In genomic region chr3:195119461-195120198, GRCh38 we compare ENCODE assay signal across 10 cellular contexts.
DNase-seq lines count a peak whose midpoint lies in the region; ATAC-seq, FAIRE-seq and TF ChIP-seq lines count a peak whose summit lies in the region.
"Had no signal": no experiment of that assay in that cellular context is flagged by ENCODE, and none has a peak within 500 bp of the region (broad histone marks: within the 10 kb centered on the region; RNA-seq: fewer than 3 reads in every experiment).

No MANE protein-coding gene starts in this region.

- H3K27me3 ChIP-seq in HUES6 (ENCODE audit: control insufficient read depth, insufficient read depth, low read length) (no peaks in the 10 kb centered on the region), dorsolateral prefrontal cortex (no peaks in the 10 kb centered on the region), mesenchymal stem cell (ENCODE audit: control insufficient read depth in 1 of 2, insufficient read depth in 1 of 2, low read length in 2 of 2) (no peaks in the 10 kb centered on the region)

- H3K23ac ChIP-seq in mesenchymal stem cell (ENCODE audit: low read length in 2 of 2): no peak overlapping the region

- H3K4me3 ChIP-seq in A549: no peak overlapping the region
- H3K4me3 ChIP-seq in HUES6 (ENCODE audit: low read depth, low read length): no peak overlapping the region
- peak overlapping the region in 3 of 59 donors; percentile 3 to 23 (median 8) for H3K4me3 ChIP-seq in dorsolateral prefrontal cortex
- no peak overlapping the region for H3K4me3 ChIP-seq in mesenchymal stem cell (ENCODE audit: insufficient read depth in 1 of 2, low read depth in 1 of 2, low read length in 2 of 2)

- peak overlapping the region; percentile 86 for H2BK120ac ChIP-seq in mesenchymal stem cell (ENCODE audit: low read depth, low read length)

- TF ChIP-seq CTCF in A549 (IDR thresholded peaks at IDR 0.05) (no peak), dorsolateral prefrontal cortex (IDR thresholded peaks at IDR 0.05 in 54 of 56, conservative IDR thresholded peaks at IDR 0.05 in 2 of 56; ENCODE audit: low read depth in 1 of 56, partially characterized antibody in 56 of 56) (no peak)

- no peak for TF ChIP-seq RAD21 in A549 (conservative IDR thresholded peaks at IDR 0.05 in 1 of 2, IDR thresholded peaks at IDR 0.05 in 1 of 2)

- ATAC-seq in A549: peak in 1 of 2 experiments; percentile 76; a peak in 3 of 6 replicates
- ATAC-seq: activated naive CD8-positive, alpha-beta T cell treated with anti-CD3 and anti-CD28 coated beads, Interleukin-2, amount 50 U/mL, for 24 hours had no signal

- peak overlapping the region; percentile 57 for H2BK15ac ChIP-seq in mesenchymal stem cell (ENCODE audit: low read depth, poor library complexity, severe bottlenecking)

- H3K36me3 ChIP-seq in HUES6 (ENCODE audit: control insufficient read depth, insufficient read depth, low read length) (no peaks in the 10 kb centered on the region), mesenchymal stem cell (ENCODE audit: control insufficient read depth in 1 of 2, insufficient read depth in 2 of 2, low read depth in 1 of 2, low read length in 2 of 2) (peaks cover 3 to 4% of the 10 kb centered on the region in 2 experiments)

- peak overlapping the region; percentile 75 to 94 for H3K18ac ChIP-seq in mesenchymal stem cell (ENCODE audit: low read depth in 1 of 2, low read length in 2 of 2)

- FAIRE-seq in A549 (lab: Jason Lieb, UNC): no peak

- H2BK5ac ChIP-seq in mesenchymal stem cell (ENCODE audit: low read depth, low read length, poor library complexity, severe bottlenecking): no peak overlapping the region

- 65% methylated on average over 13 of the region's 16 CpGs for WGBS in A549 (ENCODE audit: missing lambda C conversion rate)
- WGBS in mesenchymal stem cell: 0% methylated on average over 14 of the region's 16 CpGs

- H4K8ac ChIP-seq in mesenchymal stem cell (ENCODE audit: low read length): peak overlapping the region; percentile 70

- CTCF ChIA-PET in A549 (lab: Yijun Ruan, JAX): interaction anchor here (0.5 to 2.6 kb wide), 5 partner anchors 13 to 203 kb away, joined by 3 to 15 read pairs (median 4); no protein-coding TSS in a partner anchor

- H3K27ac ChIP-seq in A549: peak overlapping the region in 1 of 2 experiments; percentile 73; a peak in 3 of 6 replicates
- peak overlapping the region; percentile 57; the same call in 1 of the 2 replicates for H3K27ac ChIP-seq in HUES6 (ENCODE audit: low read depth, low read length)
- peak overlapping the region in 34 of 59 donors; percentile 1 to 63 (median 36) for H3K27ac ChIP-seq in dorsolateral prefrontal cortex
- H3K27ac ChIP-seq in mesenchymal stem cell (ENCODE audit: low read length, poor library complexity, severe bottlenecking): peak overlapping the region; percentile 83

- peak overlapping the region; percentile 83 for H4K91ac ChIP-seq in mesenchymal stem cell (ENCODE audit: low read length)

- H3K9ac ChIP-seq in HUES6 (ENCODE audit: low read length): peak overlapping the region; percentile 73
- H3K9ac ChIP-seq in mesenchymal stem cell (ENCODE audit: low read length): peak overlapping the region; percentile 49

- peak overlapping the region in 1 of 2 experiments; percentile 10 for H3K14ac ChIP-seq in mesenchymal stem cell (ENCODE audit: low read length in 2 of 2)

- no peak for TF ChIP-seq POLR2A in A549 (IDR thresholded peaks at IDR 0.05; ENCODE audit: low read length)

- peak overlapping the region; percentile 62 to 80 for H2BK12ac ChIP-seq in mesenchymal stem cell (ENCODE audit: low read length in 2 of 2)

- H3K4me2 ChIP-seq in A549 (0 out of 3 replicates have a peak overlapping the region, but pooled peaks have one; percentile 4), mesenchymal stem cell (ENCODE audit: low read length, poor library complexity, severe bottlenecking) (peak overlapping the region; percentile 11)

- H3K4me1 ChIP-seq in A549 (0 out of 3 replicates have a peak, but pooled peaks cover 7% of the 10 kb centered on the region), HUES6 (ENCODE audit: control insufficient read depth, insufficient read depth, low read length) (peaks cover 43% of the 10 kb centered on the region), mesenchymal stem cell (ENCODE audit: control insufficient read depth, insufficient read depth, low read depth, low read length) (peaks cover 14% of the 10 kb centered on the region)

- peak overlapping the region; percentile 9 to 35 for H3K4ac ChIP-seq in mesenchymal stem cell (ENCODE audit: low read depth in 1 of 2, low read length in 2 of 2)

- peaks cover 18% of the 10 kb centered on the region for H3K79me1 ChIP-seq in mesenchymal stem cell (replicated peaks; ENCODE audit: low read length, poor library complexity, severe bottlenecking)

- intact Hi-C loops in dorsolateral prefrontal cortex (cut with DNase I): no loop called here

- POLR2A ChIA-PET in A549 (lab: Yijun Ruan, JAX): interaction anchor here (0.6 kb wide), 1 partner anchor 81 kb away, joined by 5 read pairs; no protein-coding TSS in a partner anchor

- DNase-seq in A549 (ENCODE audit: low read depth in 1 of 2, low spot score in 1 of 2): peak in 1 of 2 experiments; percentile 6
- DNase-seq in dorsolateral prefrontal cortex: no peak
- DNase-seq in mesenchymal stem cell: peak; percentile 95
- no peak for DNase-seq in occipital lobe (lab: John Stamatoyannopoulos, UW)
- no peak for DNase-seq in NCI-H774 (lab: John Stamatoyannopoulos, UW)
- no peak for DNase-seq in NCI-H187 treated with DMSO at 0.1 percent for 48 hours (lab: John Stamatoyannopoulos, UW)
- DNase-seq in DMS153 treated with DMSO at 0.1 percent for 48 hours (lab: John Stamatoyannopoulos, UW; ENCODE audit: unreplicated experiment): no peak
- DNase-seq: activated naive CD8-positive, alpha-beta T cell treated with anti-CD3 and anti-CD28 coated beads, Interleukin-2, amount 50 U/mL, for 24 hours; CD4-positive, CD25-positive, alpha-beta regulatory T cell had no signal

- H2AFZ ChIP-seq in mesenchymal stem cell (ENCODE audit: low read depth, low read length): no peak overlapping the region

- TF ChIP-seq EP300 in A549 (IDR thresholded peaks at IDR 0.05): no peak

- H3K9me3 ChIP-seq in A549 (no peaks in the 10 kb centered on the region), HUES6 (ENCODE audit: control insufficient read depth, insufficient read depth, low read depth, low read length) (no peaks in the 10 kb centered on the region), mesenchymal stem cell (ENCODE audit: control insufficient read depth, low read length) (no peaks in the 10 kb centered on the region)

- no peak overlapping the region for H2AK5ac ChIP-seq in mesenchymal stem cell (ENCODE audit: low read length, severe bottlenecking)

TF ChIP-seq in A549, 52 proteins besides CTCF, POLR2A, EP300 and RAD21:
- no peak for TF ChIP-seq FOSL2 (IDR thresholded peaks at IDR 0.05)
- TF ChIP-seq FOSL2 (CRISPR knock-in tag; IDR thresholded peaks at IDR 0.05): no peak
- TF ChIP-seq REST (IDR thresholded peaks at IDR 0.05): no peak
- TF ChIP-seq JUN (IDR thresholded peaks at IDR 0.05): no peak
- TF ChIP-seq MAX (IDR thresholded peaks at IDR 0.05): no peak
- no peak for TF ChIP-seq EHF (CRISPR knock-in tag; IDR thresholded peaks at IDR 0.05)
- TF ChIP-seq CBX2 (IDR thresholded peaks at IDR 0.05; ENCODE audit: borderline replicate concordance, low read depth): no peak
- TF ChIP-seq GATA3 (IDR thresholded peaks at IDR 0.05; ENCODE audit: borderline replicate concordance): no peak
- no peak for TF ChIP-seq MAFK (IDR thresholded peaks at IDR 0.05; ENCODE audit: partially characterized antibody)
TF ChIP-seq in A549: peak in this region for 0.
